27 cellular contexts compared by ENCODE assay signal in the genomic region with DNA sequence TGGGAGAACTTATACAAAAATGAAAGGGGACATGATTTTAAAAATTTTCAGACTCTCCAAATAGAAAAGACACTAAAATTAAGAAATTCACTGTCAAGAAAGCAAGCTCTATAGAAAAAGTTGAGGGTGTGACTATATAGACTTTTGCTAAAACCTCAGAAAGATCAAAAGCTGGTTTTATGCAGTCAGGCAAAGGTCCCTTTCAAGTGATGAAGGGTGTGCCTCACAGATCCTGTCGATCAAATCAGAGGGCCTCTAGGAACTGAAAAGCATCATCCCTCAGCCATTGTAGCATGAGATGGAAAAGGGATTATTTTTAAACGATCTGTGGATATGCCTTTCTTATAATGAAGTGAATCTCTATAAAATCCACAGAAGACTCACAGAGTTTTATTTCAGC.
"Had no signal": no experiment of that assay in that cellular context is flagged by ENCODE, and none has a peak within 500 bp of the region (broad histone marks: within the 10 kb centered on the region; RNA-seq: fewer than 3 reads in every experiment).

No MANE protein-coding gene starts in this region.

- H3K9me3 Mint-ChIP-seq: activated CD4-positive, alpha-beta memory T cell treated with anti-CD3 and anti-CD28 coated beads for 36 hours; brain; immature natural killer cell; naive B cell; neural progenitor cell; stimulated activated naive B cell treated with anti-CD40 and anti-IgM and Interleukin-4, amounts not matched to agents 10 μg/mL and 1 μg/mL and 100 μg/mL, for 72 hours had no signal

- H3K27me3 ChIP-seq: hepatocyte, neural progenitor cell, sigmoid colon, testis, uterus had no signal

- H3K9me3 ChIP-seq: lower lobe of right lung, sigmoid colon, testis, uterus had no signal

- H3K4me1 ChIP-seq: lower lobe of right lung, neural progenitor cell, sigmoid colon, testis, uterus had no signal

- H3K36me3 ChIP-seq: neural progenitor cell, uterus had no signal

- H3K36me3 Mint-ChIP-seq: activated CD4-positive, alpha-beta memory T cell treated with anti-CD3 and anti-CD28 coated beads for 36 hours; activated CD8-positive, alpha-beta memory T cell treated with anti-CD3 and anti-CD28 coated beads, Interleukin-2, amount 10 ng/mL, durations not matched to agents 7 days and 5 days; immature natural killer cell; naive B cell; stimulated activated naive B cell treated with anti-CD40 and anti-IgM and Interleukin-4, amounts not matched to agents 10 μg/mL and 1 μg/mL and 100 μg/mL, for 72 hours had no signal

- H3K9ac ChIP-seq: neural progenitor cell had no signal

- ATAC-seq: activated CD4-positive, CD25-positive, alpha-beta regulatory T cell treated with anti-CD3 and anti-CD28 coated beads, Interleukin-2, amount 50 U/mL, for 24 hours; activated CD8-positive, alpha-beta memory T cell treated with anti-CD3 and anti-CD28 coated beads, Interleukin-2, amount 10 ng/mL, durations not matched to agents 7 days and 5 days; left lobe of liver; lower lobe of right lung; stimulated activated naive B cell treated with anti-CD40 and anti-IgM and Interleukin-4, amounts not matched to agents 10 μg/mL and 1 μg/mL and 100 μg/mL, for 72 hours had no signal

- H3K27ac Mint-ChIP-seq: activated CD4-positive, alpha-beta memory T cell treated with anti-CD3 and anti-CD28 coated beads for 36 hours; activated CD8-positive, alpha-beta memory T cell treated with anti-CD3 and anti-CD28 coated beads, Interleukin-2, amount 10 ng/mL, durations not matched to agents 7 days and 5 days; brain; immature natural killer cell; naive B cell; neural progenitor cell; progenitor cell of endocrine pancreas; stimulated activated naive B cell treated with anti-CD40 and anti-IgM and Interleukin-4, amounts not matched to agents 10 μg/mL and 1 μg/mL and 100 μg/mL, for 72 hours had no signal

- H3K27ac ChIP-seq: hepatocyte, lower lobe of right lung, neural progenitor cell, sigmoid colon, testis, uterus, VCaP had no signal

- H3K4me1 Mint-ChIP-seq: activated CD8-positive, alpha-beta memory T cell treated with anti-CD3 and anti-CD28 coated beads, Interleukin-2, amount 10 ng/mL, durations not matched to agents 7 days and 5 days; immature natural killer cell; naive B cell; stimulated activated naive B cell treated with anti-CD40 and anti-IgM and Interleukin-4, amounts not matched to agents 10 μg/mL and 1 μg/mL and 100 μg/mL, for 72 hours had no signal

- DNase-seq: activated CD4-positive, alpha-beta memory T cell treated with anti-CD3 and anti-CD28 coated beads for 36 hours; activated CD8-positive, alpha-beta memory T cell treated with anti-CD3 and anti-CD28 coated beads, Interleukin-2, amount 10 ng/mL, durations not matched to agents 7 days and 5 days; activated gamma-delta T cell treated with Interleukin-2 at 50 U/mL for 16 hours; activated T-cell treated with anti-CD3 and anti-CD28 coated beads for 4 hours; aorta; caudate nucleus; effector memory CD4-positive, alpha-beta T cell; glutamatergic neuron; immature natural killer cell; lower lobe of right lung; mesendoderm; naive B cell; retina; sigmoid colon; stimulated activated CD4-positive, alpha-beta T cell treated with anti-CD3 and anti-CD28 coated beads, Interleukin-15, amount 100 ng/mL, for 24 hours; stimulated activated naive B cell treated with anti-CD40 and anti-IgM and Interleukin-4, amounts not matched to agents 10 μg/mL and 1 μg/mL and 100 μg/mL, for 72 hours; testis; trophoblast cell; uterus had no signal

- H3K4me3 ChIP-seq: hepatocyte, lower lobe of right lung, neural progenitor cell, sigmoid colon, smooth muscle cell, testis, uterus had no signal

- H3K4me3 Mint-ChIP-seq: activated CD4-positive, alpha-beta memory T cell treated with anti-CD3 and anti-CD28 coated beads for 36 hours; activated CD8-positive, alpha-beta memory T cell treated with anti-CD3 and anti-CD28 coated beads, Interleukin-2, amount 10 ng/mL, durations not matched to agents 7 days and 5 days; brain; immature natural killer cell; neural progenitor cell; stimulated activated naive B cell treated with anti-CD40 and anti-IgM and Interleukin-4, amounts not matched to agents 10 μg/mL and 1 μg/mL and 100 μg/mL, for 72 hours had no signal

- H3K27me3 Mint-ChIP-seq: activated CD4-positive, alpha-beta memory T cell treated with anti-CD3 and anti-CD28 coated beads for 36 hours; activated CD8-positive, alpha-beta memory T cell treated with anti-CD3 and anti-CD28 coated beads, Interleukin-2, amount 10 ng/mL, durations not matched to agents 7 days and 5 days; brain; naive B cell; progenitor cell of endocrine pancreas; stimulated activated naive B cell treated with anti-CD40 and anti-IgM and Interleukin-4, amounts not matched to agents 10 μg/mL and 1 μg/mL and 100 μg/mL, for 72 hours had no signal
